8 cellular contexts compared by ENCODE assay signal in the genomic region with DNA sequence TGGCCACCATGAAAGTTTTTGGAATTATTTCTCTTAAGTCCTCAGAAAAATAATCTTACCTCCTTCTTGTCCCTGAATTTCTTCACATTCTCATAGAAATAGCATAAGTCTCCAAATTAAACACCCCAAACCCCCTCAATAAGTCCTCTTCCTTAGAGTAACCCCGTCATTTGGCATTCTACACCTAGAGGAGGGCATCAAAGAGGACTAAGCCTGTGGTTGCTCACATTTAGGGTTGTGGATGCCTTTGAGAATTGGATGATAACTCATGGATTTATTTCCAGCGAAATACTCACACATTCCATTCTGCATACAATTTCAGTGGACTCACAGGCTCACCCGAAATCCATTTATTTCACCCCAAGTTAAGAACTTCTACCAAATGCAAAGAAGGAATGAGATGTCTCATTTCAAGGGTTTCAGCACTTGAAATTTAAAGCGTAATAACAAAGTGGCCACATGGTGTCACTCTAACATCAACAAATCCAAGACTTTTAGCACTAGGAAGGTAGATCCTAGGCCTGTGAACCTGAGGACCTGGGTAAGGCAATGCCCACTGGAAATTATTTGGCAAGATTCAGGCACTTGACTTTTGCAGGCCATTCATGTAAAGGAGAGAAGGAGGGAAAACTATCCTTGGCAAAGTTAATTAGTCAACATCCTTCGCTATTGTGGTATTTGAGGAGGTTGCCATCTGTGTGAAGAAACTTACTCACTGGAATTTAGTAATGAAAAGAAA. TPM values are rescaled to one million over a fixed set of nuclear protein-coding genes. Genes with fewer than 3 reads are reported as not detected.
DNase-seq lines count a peak whose midpoint lies in the region; ATAC-seq and TF ChIP-seq lines count a peak whose summit lies in the region.

No MANE protein-coding gene starts in this region.

- POLR2A ChIA-PET in activated CD8-positive, alpha-beta T cell treated with anti-CD3 and anti-CD28 coated beads, Interleukin-2, amount 10 ng/mL, durations not matched to agents 7 days and 5 days (lab: Charles Lee), result no interaction called here

- no peak overlapping the region for H3K27ac Mint-ChIP-seq in activated CD8-positive, alpha-beta T cell treated with anti-CD3 and anti-CD28 coated beads, Interleukin-2, amount 10 ng/mL, durations not matched to agents 7 days and 5 days
- H3K27ac Mint-ChIP-seq in progenitor cell of endocrine pancreas, result no peak overlapping the region

- H3K4me3 Mint-ChIP-seq in activated CD8-positive, alpha-beta T cell treated with anti-CD3 and anti-CD28 coated beads, Interleukin-2, amount 10 ng/mL, durations not matched to agents 7 days and 5 days, result no peak overlapping the region
- no peak overlapping the region for H3K4me3 Mint-ChIP-seq in progenitor cell of endocrine pancreas (ENCODE audit: low read depth)

- peak; percentile 77 for TF ChIP-seq CTCF in progenitor cell of endocrine pancreas (IDR thresholded peaks at IDR 0.05; ENCODE audit: unreplicated experiment)

- DNase-seq in ACHN (peak; percentile 71), GM04503 (ENCODE audit: low read depth) (peak; percentile 12), NCI-H446 (lab: John Stamatoyannopoulos, UW) (peak; percentile 60 to 79), glomerular endothelial cell (ENCODE audit: extremely low read depth, low read depth, low spot score) (peak; percentile 61), progenitor cell of endocrine pancreas (ENCODE audit: low spot score, unreplicated experiment) (peak; percentile 24)
- peak; percentile 55 for DNase-seq in activated CD8-positive, alpha-beta T cell treated with anti-CD3 and anti-CD28 coated beads, Interleukin-2, amount 10 ng/mL, durations not matched to agents 7 days and 5 days
- no peak for DNase-seq in effector CD8-positive, alpha-beta T cell (lab: John Stamatoyannopoulos, UW)

- peaks cover 4% of the 10 kb centered on the region for H3K27me3 Mint-ChIP-seq in activated CD8-positive, alpha-beta T cell treated with anti-CD3 and anti-CD28 coated beads, Interleukin-2, amount 10 ng/mL, durations not matched to agents 7 days and 5 days (ENCODE audit: low read depth)
- H3K27me3 Mint-ChIP-seq in progenitor cell of endocrine pancreas, result peaks cover 29% of the 10 kb centered on the region

- in situ Hi-C loops in ACHN (cut with HindIII; ENCODE audit: low pct_ligation_motif_present, low pct_unique_long_range_greater_than_20kb, low sequenced_read_pairs), result no loop called here

- no peaks in the 10 kb centered on the region for H3K9me3 Mint-ChIP-seq in activated CD8-positive, alpha-beta T cell treated with anti-CD3 and anti-CD28 coated beads, Interleukin-2, amount 10 ng/mL, durations not matched to agents 7 days and 5 days (ENCODE audit: insufficient read depth)
- no peaks in the 10 kb centered on the region for H3K9me3 Mint-ChIP-seq in progenitor cell of endocrine pancreas (ENCODE audit: low read depth)

- ATAC-seq in HG03103 (IDR thresholded peaks at IDR 0.05; ENCODE audit: low read depth, unreplicated experiment), result peak; percentile 52
- ATAC-seq in activated CD8-positive, alpha-beta T cell treated with anti-CD3 and anti-CD28 coated beads, Interleukin-2, amount 10 ng/mL, durations not matched to agents 7 days and 5 days, result peak; percentile 55

- CTCF ChIA-PET in activated CD8-positive, alpha-beta T cell treated with anti-CD3 and anti-CD28 coated beads, Interleukin-2, amount 10 ng/mL, durations not matched to agents 7 days and 5 days (lab: Charles Lee), result interaction anchor here (0.8 to 3.1 kb wide), 3 partner anchors 89 to 781 kb away, joined by 3 to 13 read pairs (median 7); no protein-coding TSS in a partner anchor

- H3K36me3 Mint-ChIP-seq in activated CD8-positive, alpha-beta T cell treated with anti-CD3 and anti-CD28 coated beads, Interleukin-2, amount 10 ng/mL, durations not matched to agents 7 days and 5 days (ENCODE audit: low read depth), result no peaks in the 10 kb centered on the region
- no peaks in the 10 kb centered on the region for H3K36me3 Mint-ChIP-seq in progenitor cell of endocrine pancreas (ENCODE audit: insufficient read depth)

- peaks cover 3% of the 10 kb centered on the region for H3K4me1 Mint-ChIP-seq in activated CD8-positive, alpha-beta T cell treated with anti-CD3 and anti-CD28 coated beads, Interleukin-2, amount 10 ng/mL, durations not matched to agents 7 days and 5 days (ENCODE audit: low read depth)
- H3K4me1 Mint-ChIP-seq in progenitor cell of endocrine pancreas (ENCODE audit: low read depth), result no peaks in the 10 kb centered on the region

RNA-seq across cellular contexts. Expression of a gene that starts 24.6 kb away (rescaled TPM):
- not detected for total RNA-seq in activated CD8-positive, alpha-beta T cell treated with anti-CD3 and anti-CD28 coated beads, Interleukin-2, amount 10 ng/mL, durations not matched to agents 7 days and 5 days
- total RNA-seq in glomerular endothelial cell (not detected in 2 replicates), progenitor cell of endocrine pancreas (not detected in 2 replicates)

RNA-seq across cellular contexts. Expression of a gene that starts 51.3 kb away (rescaled TPM):
- total RNA-seq in activated CD8-positive, alpha-beta T cell treated with anti-CD3 and anti-CD28 coated beads, Interleukin-2, amount 10 ng/mL, durations not matched to agents 7 days and 5 days, result not detected
- total RNA-seq in glomerular endothelial cell (not detected in 2 replicates), progenitor cell of endocrine pancreas (not detected in 2 replicates)
